Comparison of ENCODE assay signal across 9 cellular contexts in the genomic region with DNA sequence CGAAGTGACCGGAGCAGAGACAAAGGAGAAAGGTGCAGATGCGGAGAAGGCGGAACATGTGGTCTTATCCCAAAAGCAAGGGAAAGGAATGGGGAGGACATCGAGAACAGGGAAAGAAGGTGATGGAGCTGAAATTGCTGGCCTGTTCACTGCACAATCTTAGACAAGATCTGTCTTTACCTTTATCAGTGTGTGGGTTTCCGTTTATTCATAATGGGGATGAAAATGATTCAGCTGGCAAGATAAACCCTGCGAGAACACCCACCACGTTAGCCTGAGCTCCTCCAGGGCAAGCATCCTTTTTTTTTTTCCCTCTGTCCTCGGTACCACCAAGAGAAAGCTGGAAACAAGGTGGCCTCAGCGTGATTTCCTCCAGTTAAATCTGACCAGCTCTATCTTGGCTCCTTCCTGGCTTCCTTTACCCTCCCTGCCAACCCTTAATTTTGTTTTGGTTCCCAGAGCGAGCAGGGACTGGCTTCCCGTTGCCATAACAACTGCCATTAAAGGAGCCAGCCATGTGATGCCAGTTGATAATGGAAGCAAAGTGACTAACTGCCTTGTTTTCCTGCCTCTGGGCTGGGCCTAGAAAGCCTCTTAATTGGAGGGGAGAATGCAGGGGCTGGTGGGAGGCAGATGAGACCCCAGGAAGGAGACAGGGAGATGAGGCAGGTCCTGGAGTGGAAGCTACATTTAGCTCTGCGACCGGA. TPM values are rescaled to one million over a fixed set of nuclear protein-coding genes. Genes with fewer than 3 reads are reported as not detected.
DNase-seq lines count a peak whose midpoint lies in the region; ATAC-seq, FAIRE-seq and TF ChIP-seq lines count a peak whose summit lies in the region.
"Had no signal": no experiment of that assay in that cellular context is flagged by ENCODE, and none has a peak within 500 bp of the region (broad histone marks: within the 10 kb centered on the region; RNA-seq: fewer than 3 reads in every experiment).

No MANE protein-coding gene starts in this region.

- H3K4me3 ChIP-seq in CD4-positive, CD25-positive, alpha-beta regulatory T cell (ENCODE audit: low read depth, low read length): no peak overlapping the region
- H3K4me3 ChIP-seq in K562 (no peak overlapping the region), mesendoderm (ENCODE audit: low read length) (no peak overlapping the region)

- H3K56ac ChIP-seq in mesendoderm (ENCODE audit: low read length): no peak overlapping the region

- peaks cover 3% of the 10 kb centered on the region in 2 experiments for H3K9me3 ChIP-seq in CD4-positive, CD25-positive, alpha-beta regulatory T cell (ENCODE audit: control insufficient read depth in 2 of 2, low read length in 2 of 2)
- H3K9me3 ChIP-seq in K562 (replicated peaks; ENCODE audit: control insufficient read depth, insufficient read depth, low read depth, low read length): no peaks in the 10 kb centered on the region

- H3K27me3 Mint-ChIP-seq in CD4-positive, CD25-positive, alpha-beta regulatory T cell: peaks cover 12% of the 10 kb centered on the region
- H3K27me3 Mint-ChIP-seq in activated naive CD8-positive, alpha-beta T cell treated with anti-CD3 and anti-CD28 coated beads for 36 hours: peaks cover 4% of the 10 kb centered on the region

- no peak for FAIRE-seq in K562 (lab: Jason Lieb, UNC)

- no peak for ATAC-seq in CD4-positive, CD25-positive, alpha-beta regulatory T cell (ENCODE audit: low read depth in 2 of 2)
- ATAC-seq in K562: no peak
- ATAC-seq in HG02981 (IDR thresholded peaks at IDR 0.05; ENCODE audit: unreplicated experiment): no peak
- ATAC-seq in GM21447 (IDR thresholded peaks at IDR 0.05; ENCODE audit: unreplicated experiment): no peak

- H3K4ac ChIP-seq in mesendoderm (ENCODE audit: low read depth, low read length): no peak overlapping the region

- H2BK5ac ChIP-seq in mesendoderm (ENCODE audit: low read length): no peak overlapping the region

- no peak overlapping the region for H2AK5ac ChIP-seq in mesendoderm (ENCODE audit: low read length)

- H3K36me3 Mint-ChIP-seq in CD4-positive, CD25-positive, alpha-beta regulatory T cell: peaks cover 6% of the 10 kb centered on the region
- H3K36me3 Mint-ChIP-seq in activated naive CD8-positive, alpha-beta T cell treated with anti-CD3 and anti-CD28 coated beads for 36 hours: peaks cover 5% of the 10 kb centered on the region

- CTCF ChIA-PET in K562 (lab: Yijun Ruan, JAX; ENCODE audit: low intra/inter-chr PET ratio): no interaction called here

- intact Hi-C loops in K562 (cut with micrococcal nuclease): no loop called here

- no peak overlapping the region for H3K4me3 Mint-ChIP-seq in CD4-positive, CD25-positive, alpha-beta regulatory T cell
- H3K4me3 Mint-ChIP-seq in activated naive CD8-positive, alpha-beta T cell treated with anti-CD3 and anti-CD28 coated beads for 36 hours: no peak overlapping the region
- H3K4me3 Mint-ChIP-seq: dendritic cell treated with granulocyte-macrophage colony-stimulating factor and Interleukin-4, amounts not matched to agents 40 ng/mL and 50 ng/mL, for 4 days had no signal

- WGBS in K562 (ENCODE audit: insufficient coverage, low coverage, missing lambda C conversion rate): 17% methylated on average over 11 of the region's 14 CpGs
- no CpG with 5 or more reads among the region's 14 CpGs for WGBS in mesendoderm (ENCODE audit: extremely low coverage, insufficient coverage, low lambda C conversion rate)

- no peak overlapping the region for H3K18ac ChIP-seq in mesendoderm (ENCODE audit: low read length)

- no peaks in the 10 kb centered on the region for H3K79me1 ChIP-seq in mesendoderm (ENCODE audit: low read length)

- H2BK120ac ChIP-seq in mesendoderm (ENCODE audit: low read depth, low read length): no peak overlapping the region

- H3K79me2 ChIP-seq in K562 (ENCODE audit: control insufficient read depth, insufficient read depth, low read length) (no peaks in the 10 kb centered on the region), mesendoderm (ENCODE audit: control insufficient read depth, insufficient read depth, low read length) (no peaks in the 10 kb centered on the region)

- no peak overlapping the region for H4K5ac ChIP-seq in mesendoderm (ENCODE audit: low read length)

- TF ChIP-seq RAD21 in K562 (CRISPR knock-in tag; conservative IDR thresholded peaks at IDR 0.05 in 1 of 2, IDR thresholded peaks at IDR 0.05 in 1 of 2): no peak

- H4K8ac ChIP-seq in mesendoderm (ENCODE audit: low read depth, low read length): no peak overlapping the region

- H3K27ac Mint-ChIP-seq in CD4-positive, CD25-positive, alpha-beta regulatory T cell: peak overlapping the region in 2 of 3 donors; percentile 1 to 47
- no peak overlapping the region for H3K27ac Mint-ChIP-seq in activated naive CD8-positive, alpha-beta T cell treated with anti-CD3 and anti-CD28 coated beads for 36 hours
- H3K27ac Mint-ChIP-seq: dendritic cell treated with granulocyte-macrophage colony-stimulating factor and Interleukin-4, amounts not matched to agents 40 ng/mL and 50 ng/mL, for 4 days had no signal

- TF ChIP-seq CTCF in K562 (IDR thresholded peaks at IDR 0.05 in 2 of 3, conservative IDR thresholded peaks at IDR 0.05 in 1 of 3; ENCODE audit: insufficient read depth in 2 of 3, low read depth in 1 of 3, low read length in 3 of 3): no peak

- H2AFZ ChIP-seq in K562 (ENCODE audit: low read depth, low read length): no peak overlapping the region

- H2BK15ac ChIP-seq in mesendoderm (replicated peaks; ENCODE audit: low read depth): no peak overlapping the region

- POLR2A ChIA-PET in K562 (lab: Yijun Ruan, JAX): no interaction called here

- no peak overlapping the region for H3K4me2 ChIP-seq in K562 (ENCODE audit: insufficient read depth, low read length)
- H3K4me2 ChIP-seq in mesendoderm (ENCODE audit: low read length): no peak overlapping the region

- TF ChIP-seq POLR2A in K562 (conservative IDR thresholded peaks at IDR 0.05): no peak

- no peak for DNase-seq in CD4-positive, CD25-positive, alpha-beta regulatory T cell
- DNase-seq in NCI-H1105 treated with DMSO at 0.1 percent for 48 hours (lab: John Stamatoyannopoulos, UW): peak; percentile 85
- no peak for DNase-seq in K562 (ENCODE audit: extremely low read depth in 1 of 4, low spot score in 3 of 4)
- DNase-seq in mesendoderm: peak; percentile 71
- no peak for DNase-seq in SW 1271 (lab: John Stamatoyannopoulos, UW)
- no peak for DNase-seq in activated naive CD8-positive, alpha-beta T cell treated with anti-CD3 and anti-CD28 coated beads for 36 hours

- peaks cover 0 to 7% (median 4%) of the 10 kb centered on the region in 7 donors for H3K9me3 Mint-ChIP-seq in CD4-positive, CD25-positive, alpha-beta regulatory T cell
- H3K9me3 Mint-ChIP-seq in activated naive CD8-positive, alpha-beta T cell treated with anti-CD3 and anti-CD28 coated beads for 36 hours: peaks cover 5% of the 10 kb centered on the region

- H3K27me3 ChIP-seq in CD4-positive, CD25-positive, alpha-beta regulatory T cell (ENCODE audit: control insufficient read depth, insufficient read depth, low read length): no peaks in the 10 kb centered on the region
- H3K27me3 ChIP-seq in K562 (ENCODE audit: control insufficient read depth in 2 of 2, insufficient read depth in 2 of 2, low read length in 2 of 2) (peaks cover 6 to 22% of the 10 kb centered on the region in 2 experiments; a peak in 3 of 5 replicates), mesendoderm (ENCODE audit: insufficient read depth, low read length, poor library complexity) (no peaks in the 10 kb centered on the region)

- BruUV-seq in K562 (replicated peaks; lab: Mats Ljungman, UMichigan): no TSS peak

- H3K36me3 ChIP-seq in CD4-positive, CD25-positive, alpha-beta regulatory T cell (ENCODE audit: control insufficient read depth, insufficient read depth, low read length): no peaks in the 10 kb centered on the region
- H3K36me3 ChIP-seq in K562 (ENCODE audit: control insufficient read depth, insufficient read depth, low read length) (no peaks in the 10 kb centered on the region), mesendoderm (ENCODE audit: control insufficient read depth, insufficient read depth, low read length) (no peaks in the 10 kb centered on the region)

- no peaks in the 10 kb centered on the region for H3K9me1 ChIP-seq in K562 (ENCODE audit: control insufficient read depth, insufficient read depth, low read length)

- in situ Hi-C loops in K562 (cut with MboI): no loop called here

- H3K4me1 ChIP-seq in CD4-positive, CD25-positive, alpha-beta regulatory T cell (ENCODE audit: control insufficient read depth, insufficient read depth, low read length, poor library complexity, severe bottlenecking): peaks cover 15% of the 10 kb centered on the region
- H3K4me1 ChIP-seq in K562 (replicated peaks in 1 of 2; ENCODE audit: control insufficient read depth in 2 of 2, insufficient read depth in 2 of 2, low read length in 2 of 2): peaks cover 0 to 10% of the 10 kb centered on the region in 2 experiments; a peak in 2 of 5 replicates
- H3K4me1 ChIP-seq in mesendoderm (ENCODE audit: control insufficient read depth, low read depth, low read length): no peaks in the 10 kb centered on the region

- no peaks in the 10 kb centered on the region for H4K20me1 ChIP-seq in K562 (replicated peaks; ENCODE audit: control insufficient read depth, insufficient read depth, low read length)

- H3K9ac ChIP-seq in K562 (ENCODE audit: insufficient read depth in 1 of 2, low read depth in 2 of 2, low read length in 2 of 2) (no peak overlapping the region), mesendoderm (ENCODE audit: low read length) (no peak overlapping the region)

- no peak overlapping the region for H3K23ac ChIP-seq in mesendoderm (ENCODE audit: low read length)

- TF ChIP-seq EP300 in K562 (IDR thresholded peaks at IDR 0.05; ENCODE audit: low read length): no peak

- H3K4me1 Mint-ChIP-seq in CD4-positive, CD25-positive, alpha-beta regulatory T cell: peaks cover 5 to 18% (median 13%) of the 10 kb centered on the region in 4 donors
- H3K4me1 Mint-ChIP-seq in activated naive CD8-positive, alpha-beta T cell treated with anti-CD3 and anti-CD28 coated beads for 36 hours: no peaks in the 10 kb centered on the region

- no peak overlapping the region for H3K27ac ChIP-seq in CD4-positive, CD25-positive, alpha-beta regulatory T cell (ENCODE audit: insufficient read depth, low read length, poor library complexity, severe bottlenecking)
- H3K27ac ChIP-seq in K562 (ENCODE audit: extremely low read depth, low read depth, low read length) (no peak overlapping the region), mesendoderm (ENCODE audit: low read depth, low read length) (no peak overlapping the region)

RNA-seq across cellular contexts. Expression of a gene that starts 4.2 kb away (rescaled TPM):
- total RNA-seq in CD4-positive, CD25-positive, alpha-beta regulatory T cell: 2.9 TPM
- polyA plus RNA-seq in CD4-positive, CD25-positive, alpha-beta regulatory T cell: under 1 TPM in 3 of 4 donors, not detected in 1; 0.09 to 0.47 (median 0.40) TPM
- 0.12 TPM in 1 of 2 replicates, not detected in the other for total RNA-seq in K562 (2011; cell fraction: chromatin; rRNA removed; ENCODE audit: low replicate concordance)
- not detected in 2 replicates for total RNA-seq in K562 (2011; cell fraction: nucleolus; rRNA removed)
- not detected in 2 replicates for total RNA-seq in K562 (2011; cell fraction: nucleoplasm; rRNA removed)
- total RNA-seq in K562 (2014; rRNA removed) (not detected in 2 replicates), K562 (2014; rRNA removed; fragmentation: Illumina TruSeq; extraction: Trizol) (not detected in 2 replicates), K562 (2015; rRNA removed; fragmentation: Illumina TruSeq; extraction: Trizol) (not detected in 2 replicates), K562 (2021) (not detected in 2 replicates)
- polyA plus RNA-seq in K562 (2011; rRNA removed) (0.01 TPM in 1 of 2 replicates, not detected in the other), K562 (2014; fragmentation: Illumina TruSeq; extraction: Trizol) (not detected in 2 replicates), K562 (2014; fragmentation: Nextera tagmentation; extraction: Ambion mirVana) (not detected), K562 (2014; rRNA removed) (not detected in 2 replicates)
- polyA plus RNA-seq in K562 (2011; cell fraction: cytosol; rRNA removed): 0.03 TPM in 2 replicates
- 0.04 TPM in 1 of 2 replicates, not detected in the other for polyA plus RNA-seq in K562 (2011; cell fraction: nucleus; rRNA removed)
- 0.03 TPM in 1 of 2 replicates, not detected in the other for polyA plus RNA-seq in K562 (2012)
- not detected in 2 replicates for polyA minus RNA-seq in K562 (2011; rRNA and poly(A)+ RNA removed)
- not detected in 2 replicates for polyA minus RNA-seq in K562 (2011; cell fraction: cytosol; rRNA and poly(A)+ RNA removed)
- polyA minus RNA-seq in K562 (2011; cell fraction: nucleus; rRNA and poly(A)+ RNA removed): not detected in 2 replicates
- polyA plus RNA-seq in mesendoderm (2013, experiment 1 of 2): 1.3 TPM
- 0.39 TPM for polyA plus RNA-seq in mesendoderm (2013, experiment 2 of 2)
- under 1 TPM in 1 of 2 experiments, not detected in 1; 0.04 TPM for total RNA-seq in activated naive CD8-positive, alpha-beta T cell treated with anti-CD3 and anti-CD28 coated beads for 36 hours

RNA-seq across cellular contexts. Expression of a gene that starts 35.7 kb away (rescaled TPM):
- not detected for total RNA-seq in CD4-positive, CD25-positive, alpha-beta regulatory T cell
- polyA plus RNA-seq in CD4-positive, CD25-positive, alpha-beta regulatory T cell: not detected
- total RNA-seq in K562 (2011; cell fraction: chromatin; rRNA removed; ENCODE audit: low replicate concordance): not detected in 2 replicates
- total RNA-seq in K562 (2011; cell fraction: nucleolus; rRNA removed): not detected in 2 replicates
- total RNA-seq in K562 (2011; cell fraction: nucleoplasm; rRNA removed): not detected in 2 replicates
- total RNA-seq in K562 (2014; rRNA removed): 0.04 TPM in 1 of 2 replicates, not detected in the other
- total RNA-seq in K562 (2014; rRNA removed; fragmentation: Illumina TruSeq; extraction: Trizol): 0.10 TPM in 1 of 2 replicates, not detected in the other
- total RNA-seq in K562 (2015; rRNA removed; fragmentation: Illumina TruSeq; extraction: Trizol): 0.04 TPM in 1 of 2 replicates, not detected in the other
- not detected in 2 replicates for total RNA-seq in K562 (2021)
- polyA plus RNA-seq in K562 (2011; rRNA removed): 0.03 and 0.04 TPM in 2 replicates
- polyA plus RNA-seq in K562 (2011; cell fraction: cytosol; rRNA removed): 0.01 TPM in 2 replicates
- polyA plus RNA-seq in K562 (2011; cell fraction: nucleus; rRNA removed): not detected in 2 replicates
- 0.04 and 0.06 TPM in 2 replicates for polyA plus RNA-seq in K562 (2012)
- polyA plus RNA-seq in K562 (2014; fragmentation: Illumina TruSeq; extraction: Trizol): 0.04 and 0.06 TPM in 2 replicates
- polyA plus RNA-seq in K562 (2014; fragmentation: Nextera tagmentation; extraction: Ambion mirVana): not detected
- 0.12 TPM in 1 of 2 replicates, not detected in the other for polyA plus RNA-seq in K562 (2014; rRNA removed)
- 0.07 TPM in 1 of 2 replicates, not detected in the other for polyA minus RNA-seq in K562 (2011; rRNA and poly(A)+ RNA removed)
- polyA minus RNA-seq in K562 (2011; cell fraction: cytosol; rRNA and poly(A)+ RNA removed): not detected in 2 replicates
- not detected in 2 replicates for polyA minus RNA-seq in K562 (2011; cell fraction: nucleus; rRNA and poly(A)+ RNA removed)
- polyA plus RNA-seq in mesendoderm (2013, experiment 1 of 2): 0.15 TPM
- polyA plus RNA-seq in mesendoderm (2013, experiment 2 of 2): 0.25 TPM
- total RNA-seq in activated naive CD8-positive, alpha-beta T cell treated with anti-CD3 and anti-CD28 coated beads for 36 hours: not detected

Comparison
In these comparisons a context has a peak if more than half of its experiments do, and no peak if none do; other contexts are left out.
1. DNase-seq: peak in NCI-H1105 treated with DMSO at 0.1 percent for 48 hours (single experiment) and mesendoderm (single experiment); none in CD4-positive, CD25-positive, alpha-beta regulatory T cell (0 of 3), K562 (0 of 4), SW 1271 (0 of 2) and activated naive CD8-positive, alpha-beta T cell treated with anti-CD3 and anti-CD28 coated beads for 36 hours (single experiment).